ENCODE assay signal across 31 cellular contexts in the genomic region with DNA sequence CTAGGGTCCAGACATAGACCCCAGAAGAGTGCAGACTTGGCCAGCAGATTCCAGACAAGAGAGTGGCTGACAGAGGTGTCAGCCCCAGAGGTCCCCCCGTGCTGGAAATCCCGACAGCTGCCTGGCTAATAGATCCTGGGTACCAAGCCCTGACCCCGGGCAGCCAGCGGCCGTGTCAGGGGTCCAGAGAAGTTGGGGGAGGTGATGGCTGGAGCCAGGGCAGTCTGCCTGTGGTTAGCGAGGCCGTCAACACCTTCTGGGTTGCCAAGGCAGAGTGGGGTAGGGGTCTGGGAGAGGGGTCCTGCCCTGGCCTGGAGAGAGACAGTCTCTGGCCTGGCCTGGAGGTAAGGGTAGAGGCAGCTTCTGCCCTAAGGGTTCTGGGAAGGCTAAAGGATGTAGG. TPM values are rescaled to one million over a fixed set of nuclear protein-coding genes. Genes with fewer than 3 reads are reported as not detected.
DNase-seq lines count a peak whose midpoint lies in the region; ATAC-seq, FAIRE-seq and TF ChIP-seq lines count a peak whose summit lies in the region.
"Had no signal": no experiment of that assay in that cellular context is flagged by ENCODE, and none has a peak within 500 bp of the region (broad histone marks: within the 10 kb centered on the region; RNA-seq: fewer than 3 reads in every experiment).

No MANE protein-coding gene starts in this region.

- no peaks in the 10 kb centered on the region for H3K36me3 Mint-ChIP-seq in stimulated activated effector memory CD8-positive, alpha-beta T cell treated with anti-CD3 and anti-CD28 coated beads, Interleukin-12 subunit alpha, Interleukin-12 subunit beta, amount 100 ng/mL, for 72 hours
- H3K36me3 Mint-ChIP-seq: activated naive CD8-positive, alpha-beta T cell had no signal

- peaks cover 9% of the 10 kb centered on the region for H3F3A ChIP-seq in smooth muscle cell (ENCODE audit: low read depth)

- H3K4me2 ChIP-seq in BLaER1, result peak overlapping the region; percentile 93
- H3K4me2 ChIP-seq in smooth muscle cell, result no peak overlapping the region

- H3K9ac ChIP-seq in BLaER1 (peak overlapping the region; percentile 77), kidney (ENCODE audit: low read length in 2 of 2) (no peak overlapping the region), smooth muscle cell (ENCODE audit: low read depth) (no peak overlapping the region)

- H3K36me3 ChIP-seq in BLaER1 (no peaks in the 10 kb centered on the region), WERI-Rb-1 (no peaks in the 10 kb centered on the region), kidney (ENCODE audit: control insufficient read depth in 1 of 2, insufficient read depth in 2 of 2, low read length in 2 of 2) (no peaks in the 10 kb centered on the region), smooth muscle cell (ENCODE audit: low read depth) (no peaks in the 10 kb centered on the region)
- H3K36me3 ChIP-seq: right lobe of liver, suprapubic skin had no signal

- peak overlapping the region; percentile 71 for H3K27ac Mint-ChIP-seq in stimulated activated effector memory CD8-positive, alpha-beta T cell treated with anti-CD3 and anti-CD28 coated beads, Interleukin-12 subunit alpha, Interleukin-12 subunit beta, amount 100 ng/mL, for 72 hours
- H3K27ac Mint-ChIP-seq: activated B cell treated with CpG ODN at 0.5 μM for 24 hours; activated naive CD8-positive, alpha-beta T cell; activated T-cell treated with anti-CD3 and anti-CD28 coated beads, Interleukin-2, amount 50 U/mL, for 24 hours had no signal

- H2AFZ ChIP-seq in smooth muscle cell (ENCODE audit: low read depth), result no peak overlapping the region

- no peaks in the 10 kb centered on the region for H3K79me2 ChIP-seq in smooth muscle cell (ENCODE audit: low read depth)

- peaks cover 100% of the 10 kb centered on the region for H3K4me1 ChIP-seq in BLaER1
- peaks cover 13 to 52% of the 10 kb centered on the region in 2 donors for H3K4me1 ChIP-seq in kidney (ENCODE audit: control insufficient read depth in 1 of 2, insufficient read depth in 1 of 2, low read depth in 1 of 2, low read length in 2 of 2)
- peaks cover 9% of the 10 kb centered on the region for H3K4me1 ChIP-seq in smooth muscle cell (ENCODE audit: low read depth)
- H3K4me1 ChIP-seq: right lobe of liver had no signal

- H3K27ac ChIP-seq in BLaER1, result peak overlapping the region; percentile 96
- peak overlapping the region; percentile 96 for H3K27ac ChIP-seq in WERI-Rb-1
- H3K27ac ChIP-seq in kidney (ENCODE audit: low read depth in 2 of 2, low read length in 2 of 2), result peak overlapping the region; percentile 45 to 63
- H3K27ac ChIP-seq in smooth muscle cell (ENCODE audit: low read depth), result no peak overlapping the region
- H3K27ac ChIP-seq: right lobe of liver had no signal

- H3K4me3 ChIP-seq in BLaER1 (no peak overlapping the region), WERI-Rb-1 (ENCODE audit: low read depth, low read length) (no peak overlapping the region), kidney (ENCODE audit: low read length in 2 of 2) (no peak overlapping the region), smooth muscle cell (no peak overlapping the region)
- H3K4me3 ChIP-seq: K562, right lobe of liver, suprapubic skin had no signal

- TF ChIP-seq CTCF in WERI-Rb-1 (IDR thresholded peaks at IDR 0.05; ENCODE audit: low read depth, low read length) (no peak), kidney (IDR thresholded peaks at IDR 0.05; ENCODE audit: borderline replicate concordance, extremely low read depth, insufficient read depth) (no peak), smooth muscle cell (IDR thresholded peaks at IDR 0.05; ENCODE audit: borderline replicate concordance, insufficient read depth, poor library complexity, severe bottlenecking) (no peak)

- ATAC-seq in stimulated activated effector memory CD8-positive, alpha-beta T cell treated with anti-CD3 and anti-CD28 coated beads, Interleukin-12 subunit alpha, Interleukin-12 subunit beta, amount 100 ng/mL, for 72 hours, result no peak
- no peak for ATAC-seq in HG03469 (IDR thresholded peaks at IDR 0.05; ENCODE audit: unreplicated experiment)
- ATAC-seq: K562, left colon had no signal

- no peaks in the 10 kb centered on the region for H4K20me1 ChIP-seq in BLaER1
- no peaks in the 10 kb centered on the region for H4K20me1 ChIP-seq in smooth muscle cell (ENCODE audit: low read depth)

- H3K9me3 Mint-ChIP-seq in stimulated activated effector memory CD8-positive, alpha-beta T cell treated with anti-CD3 and anti-CD28 coated beads, Interleukin-12 subunit alpha, Interleukin-12 subunit beta, amount 100 ng/mL, for 72 hours, result no peaks in the 10 kb centered on the region
- H3K9me3 Mint-ChIP-seq: activated B cell treated with CpG ODN at 0.5 μM for 24 hours; activated T-cell treated with anti-CD3 and anti-CD28 coated beads, Interleukin-2, amount 50 U/mL, for 24 hours; neural crest cell had no signal

- 96% methylated on average over 7 of the region's 7 CpGs for WGBS in smooth muscle cell (ENCODE audit: low lambda C conversion rate)

- no peak overlapping the region for H3K4me3 Mint-ChIP-seq in stimulated activated effector memory CD8-positive, alpha-beta T cell treated with anti-CD3 and anti-CD28 coated beads, Interleukin-12 subunit alpha, Interleukin-12 subunit beta, amount 100 ng/mL, for 72 hours
- H3K4me3 Mint-ChIP-seq: activated B cell treated with CpG ODN at 0.5 μM for 24 hours; activated naive CD8-positive, alpha-beta T cell; activated T-cell treated with anti-CD3 and anti-CD28 coated beads, Interleukin-2, amount 50 U/mL, for 24 hours; neural crest cell had no signal

- H3K9me3 ChIP-seq in BLaER1 (no peaks in the 10 kb centered on the region), WERI-Rb-1 (ENCODE audit: severe bottlenecking) (no peaks in the 10 kb centered on the region), kidney (ENCODE audit: control insufficient read depth in 1 of 2, low read length in 2 of 2) (no peaks in the 10 kb centered on the region), smooth muscle cell (replicated peaks; ENCODE audit: low read depth) (no peaks in the 10 kb centered on the region)
- H3K9me3 ChIP-seq: right lobe of liver, suprapubic skin had no signal

- peaks cover 11% of the 10 kb centered on the region for H3K4me1 Mint-ChIP-seq in stimulated activated effector memory CD8-positive, alpha-beta T cell treated with anti-CD3 and anti-CD28 coated beads, Interleukin-12 subunit alpha, Interleukin-12 subunit beta, amount 100 ng/mL, for 72 hours

- H3K27me3 ChIP-seq in BLaER1 (no peaks in the 10 kb centered on the region), WERI-Rb-1 (ENCODE audit: insufficient read depth, low read depth, severe bottlenecking) (no peaks in the 10 kb centered on the region), smooth muscle cell (ENCODE audit: low read depth) (no peaks in the 10 kb centered on the region)
- H3K27me3 ChIP-seq: right lobe of liver, suprapubic skin had no signal

- intact Hi-C loops in kidney (cut with DNase I), result no loop called here

- FAIRE-seq in kidney (lab: Jason Lieb, UNC), result no peak
- FAIRE-seq: frontal cortex, GM12891, HTR-8/SVneo, K562 had no signal

- DNase-seq in WERI-Rb-1, result no peak
- DNase-seq in kidney, result no peak
- no peak for DNase-seq in stimulated activated effector memory CD8-positive, alpha-beta T cell treated with anti-CD3 and anti-CD28 coated beads, Interleukin-12 subunit alpha, Interleukin-12 subunit beta, amount 100 ng/mL, for 72 hours (ENCODE audit: low spot score in 2 of 2)
- no peak for DNase-seq in smooth muscle cell (lab: John Stamatoyannopoulos, UW; ENCODE audit: unreplicated experiment)
- no peak for DNase-seq in OCI-M2 (lab: John Stamatoyannopoulos, UW; ENCODE audit: unreplicated experiment)
- DNase-seq in stimulated activated CD8-positive, alpha-beta memory T cell treated with anti-CD3 and anti-CD28 coated beads, Interleukin-4, amount 100 ng/mL, for 48 hours, result no peak
- DNase-seq: ACHN; activated B cell treated with CpG ODN at 0.5 μM for 24 hours; activated effector memory CD4-positive, alpha-beta T cell treated with anti-CD3 and anti-CD28 coated beads, Interleukin-2, amount 50 U/mL, for 16 hours; activated T-cell treated with anti-CD3 and anti-CD28 coated beads, Interleukin-2, amount 50 U/mL, for 24 hours; dermis blood vessel endothelial cell; DMS153; hippocampal formation; left colon; mesendoderm; NCI-H1048; NCI-H1694 treated with DMSO at 0.1 percent for 48 hours; NCI-H446; NCI-H774; right lobe of liver; RPMI8226; stimulated activated CD4-positive, alpha-beta T cell treated with anti-CD3 and anti-CD28 coated beads, Interleukin-4, amount 100 ng/mL, for 1 hour had no signal

RNA-seq across cellular contexts. Expression of gene RPL29, which starts 25.1 kb away (rescaled TPM):
- total RNA-seq in kidney (785 TPM), smooth muscle cell (1,004 and 1,042 TPM in 2 replicates)
- polyA plus RNA-seq in kidney (ENCODE audit: insufficient read depth, low read depth, low replicate concordance) (1,416 TPM), smooth muscle cell (708 and 743 TPM in 2 replicates)

RNA-seq across cellular contexts. Expression of gene DUSP7, which starts 35.6 kb away (rescaled TPM):
- total RNA-seq in kidney, result 19.8 TPM
- 10.1 TPM for polyA plus RNA-seq in kidney (ENCODE audit: insufficient read depth, low read depth, low replicate concordance)
- total RNA-seq in smooth muscle cell, result 25.0 and 26.8 TPM in 2 replicates
- polyA plus RNA-seq in smooth muscle cell, result 12.4 and 13.3 TPM in 2 replicates

RNA-seq across cellular contexts. Expression of gene ACY1, which starts 37.5 kb away (rescaled TPM):
- 68.1 TPM for total RNA-seq in kidney
- 856 TPM for polyA plus RNA-seq in kidney (ENCODE audit: insufficient read depth, low read depth, low replicate concordance)
- total RNA-seq in smooth muscle cell, result 39.6 and 43.0 TPM in 2 replicates
- polyA plus RNA-seq in smooth muscle cell, result 33.8 and 38.4 TPM in 2 replicates

RNA-seq across cellular contexts. Expression of gene ABHD14A, which starts 45.9 kb away (rescaled TPM):
- 20.7 TPM for total RNA-seq in kidney
- polyA plus RNA-seq in kidney (ENCODE audit: insufficient read depth, low read depth, low replicate concordance), result 50.5 TPM
- total RNA-seq in smooth muscle cell, result 6.2 and 16.1 TPM in 2 replicates
- polyA plus RNA-seq in smooth muscle cell, result 38.6 and 49.7 TPM in 2 replicates

RNA-seq across cellular contexts. Expression of gene ABHD14B, which starts 46.9 kb away (rescaled TPM):
- 73.5 TPM for total RNA-seq in kidney
- polyA plus RNA-seq in kidney (ENCODE audit: insufficient read depth, low read depth, low replicate concordance), result 207 TPM
- total RNA-seq in smooth muscle cell, result 17.8 and 18.9 TPM in 2 replicates
- 26.2 and 31.4 TPM in 2 replicates for polyA plus RNA-seq in smooth muscle cell
